In genomic region chr3:132382267-132382666, GRCh38 we compare ENCODE assay signal across 23 cellular contexts. TPM values are rescaled to one million over a fixed set of nuclear protein-coding genes. Genes with fewer than 3 reads are reported as not detected.
DNase-seq lines count a peak whose midpoint lies in the region; ATAC-seq and TF ChIP-seq lines count a peak whose summit lies in the region.
"Had no signal": no experiment of that assay in that cellular context is flagged by ENCODE, and none has a peak within 500 bp of the region (broad histone marks: within the 10 kb centered on the region; RNA-seq: fewer than 3 reads in every experiment).

No MANE protein-coding gene starts in this region.

- no peak overlapping the region for H3K27ac Mint-ChIP-seq in endodermal cell
- no peak overlapping the region for H3K27ac Mint-ChIP-seq in natural killer cell treated with Interleukin-12 subunit alpha and Interleukin-12 subunit beta and Interleukin-15 and Interleukin-18, amount 100 ng/mL, for 72 hours
- H3K27ac Mint-ChIP-seq: B cell had no signal

- no peak for TF ChIP-seq CTCF in endodermal cell (conservative IDR thresholded peaks at IDR 0.05)

- no peaks in the 10 kb centered on the region for H3K27me3 Mint-ChIP-seq in endodermal cell (ENCODE audit: insufficient read depth)
- H3K27me3 Mint-ChIP-seq in natural killer cell treated with Interleukin-12 subunit alpha and Interleukin-12 subunit beta and Interleukin-15 and Interleukin-18, amount 100 ng/mL, for 72 hours: peaks cover 15 to 35% of the 10 kb centered on the region in 2 donors

- no peak for ATAC-seq in natural killer cell treated with Interleukin-12 subunit alpha and Interleukin-12 subunit beta and Interleukin-15 and Interleukin-18, amount 100 ng/mL, for 72 hours
- no peak for ATAC-seq in GM19397 (IDR thresholded peaks at IDR 0.05; ENCODE audit: unreplicated experiment)
- ATAC-seq: A549, GM12878, K562 had no signal

- H3K27ac ChIP-seq in endodermal cell (ENCODE audit: low read depth, low read length) (no peak overlapping the region), iPS-20b (ENCODE audit: low read length) (peak overlapping the region; percentile 73)
- H3K27ac ChIP-seq: A549, GM23248, PC-9 had no signal

- H3K9ac ChIP-seq in endodermal cell (ENCODE audit: extremely low read depth, low read length, poor library complexity, severe bottlenecking) (no peak overlapping the region), iPS-20b (ENCODE audit: low read depth, low read length) (peak overlapping the region; percentile 72; the same call in 1 of the 2 replicates)
- H3K9ac ChIP-seq: GM23248 had no signal

- H3K9me3 ChIP-seq in endodermal cell (ENCODE audit: control insufficient read depth, low read length) (peaks cover 8% of the 10 kb centered on the region), iPS-20b (ENCODE audit: insufficient read depth, low read depth, low read length) (0 out of 2 replicates have a peak, but pooled peaks cover 2% of the 10 kb centered on the region)
- H3K9me3 ChIP-seq: A549 had no signal

- H3K36me3 Mint-ChIP-seq in endodermal cell (ENCODE audit: low read depth): peaks cover 7% of the 10 kb centered on the region
- no peaks in the 10 kb centered on the region for H3K36me3 Mint-ChIP-seq in natural killer cell treated with Interleukin-12 subunit alpha and Interleukin-12 subunit beta and Interleukin-15 and Interleukin-18, amount 100 ng/mL, for 72 hours

- peaks cover 3% of the 10 kb centered on the region for H3K4me1 Mint-ChIP-seq in endodermal cell
- no peaks in the 10 kb centered on the region for H3K4me1 Mint-ChIP-seq in natural killer cell treated with Interleukin-12 subunit alpha and Interleukin-12 subunit beta and Interleukin-15 and Interleukin-18, amount 100 ng/mL, for 72 hours (ENCODE audit: low read depth in 2 of 2)

- H3K27me3 ChIP-seq in H7 (ENCODE audit: control insufficient read depth, insufficient read depth, low read length) (no peaks in the 10 kb centered on the region), endodermal cell (ENCODE audit: control insufficient read depth, insufficient read depth, low read length, poor library complexity, severe bottlenecking) (no peaks in the 10 kb centered on the region), iPS-20b (ENCODE audit: insufficient read depth, low read length) (no peaks in the 10 kb centered on the region)

- no peak overlapping the region for H3K4me3 ChIP-seq in H7 (ENCODE audit: insufficient read depth, low read depth, low read length)
- H3K4me3 ChIP-seq in endodermal cell (ENCODE audit: low read length): no peak overlapping the region
- peak overlapping the region; percentile 58 for H3K4me3 ChIP-seq in iPS-20b (ENCODE audit: low read length)
- H3K4me3 ChIP-seq: A549, GM12878, GM23248, K562, PC-9 had no signal

- peak; percentile 56 for DNase-seq in H7
- peak; percentile 54 for DNase-seq in NCI-H1048 (lab: John Stamatoyannopoulos, UW)
- DNase-seq in endodermal cell: peak; percentile 78
- DNase-seq in natural killer cell treated with Interleukin-12 subunit alpha and Interleukin-12 subunit beta and Interleukin-15 and Interleukin-18, amount 100 ng/mL, for 72 hours (ENCODE audit: low spot score): no peak
- DNase-seq in DMS114 treated with DMSO at 0.1 percent for 48 hours (lab: John Stamatoyannopoulos, UW; ENCODE audit: unreplicated experiment): no peak
- DNase-seq in NCI-H748 (lab: John Stamatoyannopoulos, UW; ENCODE audit: unreplicated experiment): no peak
- DNase-seq: DMS79, GM23248, NCI-H1105, NCI-H146, NCI-H2029 treated with DMSO at 0.1 percent for 48 hours, NCI-H2171 treated with DMSO at 0.1 percent for 48 hours, NCI-H69, PC-9, RPMI8226, SHP77 treated with DMSO at 0.1 percent for 48 hours, SW 1271 had no signal

- H3K9me3 Mint-ChIP-seq in endodermal cell: peaks cover 21% of the 10 kb centered on the region
- no peaks in the 10 kb centered on the region for H3K9me3 Mint-ChIP-seq in natural killer cell treated with Interleukin-12 subunit alpha and Interleukin-12 subunit beta and Interleukin-15 and Interleukin-18, amount 100 ng/mL, for 72 hours

- no peak overlapping the region for H3K4me3 Mint-ChIP-seq in endodermal cell
- no peak overlapping the region for H3K4me3 Mint-ChIP-seq in natural killer cell treated with Interleukin-12 subunit alpha and Interleukin-12 subunit beta and Interleukin-15 and Interleukin-18, amount 100 ng/mL, for 72 hours
- H3K4me3 Mint-ChIP-seq: B cell had no signal

- H3K4me1 ChIP-seq in endodermal cell (ENCODE audit: control insufficient read depth, insufficient read depth, low read length): no peaks in the 10 kb centered on the region
- peaks cover 44% of the 10 kb centered on the region; the same call in 1 of the 2 replicates for H3K4me1 ChIP-seq in iPS-20b (ENCODE audit: insufficient read depth, low read length)
- H3K4me1 ChIP-seq: A549 had no signal

- no peaks in the 10 kb centered on the region for H3K36me3 ChIP-seq in H7 (replicated peaks; ENCODE audit: control insufficient read depth, insufficient read depth, low read length)
- no peaks in the 10 kb centered on the region for H3K36me3 ChIP-seq in endodermal cell (ENCODE audit: control insufficient read depth, insufficient read depth, low read length)
- H3K36me3 ChIP-seq in iPS-20b (ENCODE audit: insufficient read depth, low read depth, low read length): no peaks in the 10 kb centered on the region

- WGBS in endodermal cell (ENCODE audit: insufficient coverage in 1 of 2, insufficient read length in 1 of 2), 2 experiments: 46 to 80% methylated on average over 1 to 4 of the region's 4 CpGs

RNA-seq across cellular contexts. Expression of gene DNAJC13, which starts 35.0 kb away (rescaled TPM):
- total RNA-seq in H7 (2014; rRNA removed; shearing (Covaris generic)): 17.1 and 22.7 TPM in 2 replicates
- total RNA-seq in endodermal cell: 10 to 100 TPM; 39.4 to 40.5 TPM
- 24.0 TPM for polyA plus RNA-seq in endodermal cell (2013, experiment 1 of 2)
- polyA plus RNA-seq in endodermal cell (2013, experiment 2 of 2): 26.3 TPM
- total RNA-seq in natural killer cell treated with Interleukin-12 subunit alpha and Interleukin-12 subunit beta and Interleukin-15 and Interleukin-18, amount 100 ng/mL, for 72 hours: 10 to 100 TPM; 36.0 to 44.1 TPM

Comparison
In these comparisons a context has a peak if more than half of its experiments do, and no peak if none do; other contexts are left out.
1. DNase-seq: peak in H7 (single experiment), NCI-H1048 (single experiment) and endodermal cell (single experiment); none in natural killer cell treated with Interleukin-12 subunit alpha and Interleukin-12 subunit beta and Interleukin-15 and Interleukin-18, amount 100 ng/mL, for 72 hours (single experiment), DMS114 treated with DMSO at 0.1 percent for 48 hours (single experiment) and NCI-H748 (single experiment).